23 cellular contexts compared by ENCODE assay signal in genomic region chr14:50471838-50472465, GRCh38.
"Had no signal": no experiment of that assay in that cellular context is flagged by ENCODE, and none has a peak within 500 bp of the region (broad histone marks: within the 10 kb centered on the region; RNA-seq: fewer than 3 reads in every experiment).

No MANE protein-coding gene starts in this region.

- H3K27me3 Mint-ChIP-seq: naive thymus-derived CD4-positive, alpha-beta T cell; type B pancreatic cell had no signal

- DNase-seq: cortex of kidney; dorsolateral prefrontal cortex; effector CD8-positive, alpha-beta T cell; gastrocnemius medialis; heart right ventricle; hypothalamus; kidney glomerular epithelial cell; mammary epithelial cell; naive thymus-derived CD4-positive, alpha-beta T cell; nephron progenitor cell; sigmoid colon; stimulated activated CD4-positive, alpha-beta T cell treated with anti-CD3 and anti-CD28 coated beads, Interleukin-2, amount 100 ng/mL, for 24 hours; stimulated activated naive CD8-positive, alpha-beta T cell treated with anti-CD3 and anti-CD28 coated beads, Interleukin-15, Interleukin-2, amounts not matched to agents 100 U/mL and 50 U/mL, for 24 hours; thyroid gland had no signal

- H3K4me3 ChIP-seq: dorsolateral prefrontal cortex, esophagus muscularis mucosa, gastrocnemius medialis, heart right ventricle, right atrium auricular region, sigmoid colon, skin epidermis, suprapubic skin, thyroid gland had no signal

- H3K9me3 ChIP-seq: suprapubic skin, thyroid gland had no signal

- FAIRE-seq: endometrium, urothelium cell line had no signal

- H3K27me3 ChIP-seq: dorsolateral prefrontal cortex, esophagus muscularis mucosa, gastrocnemius medialis, heart right ventricle, neutrophil, right atrium auricular region, sigmoid colon, suprapubic skin, thyroid gland had no signal

- H3K27ac ChIP-seq: epithelial cell of prostate, esophagus muscularis mucosa, gastrocnemius medialis, heart right ventricle, neutrophil, right atrium auricular region, sigmoid colon, skin epidermis, suprapubic skin, thyroid gland had no signal

- H3K4me1 Mint-ChIP-seq: nephron progenitor cell had no signal

- H3K4me1 ChIP-seq: esophagus muscularis mucosa, gastrocnemius medialis, heart right ventricle, right atrium auricular region, sigmoid colon, suprapubic skin, thyroid gland had no signal

- H3K4me3 Mint-ChIP-seq: naive thymus-derived CD4-positive, alpha-beta T cell; nephron progenitor cell; type B pancreatic cell had no signal

- H3K27ac Mint-ChIP-seq: naive thymus-derived CD4-positive, alpha-beta T cell; nephron progenitor cell; type B pancreatic cell had no signal

- ATAC-seq: gastrocnemius medialis; heart right ventricle; naive thymus-derived CD4-positive, alpha-beta T cell; stimulated activated naive CD8-positive, alpha-beta T cell treated with anti-CD3 and anti-CD28 coated beads, Interleukin-15, Interleukin-2, amounts not matched to agents 100 U/mL and 50 U/mL, for 24 hours had no signal
